Comparison of ENCODE assay signal across 9 cellular contexts in the genomic region with DNA sequence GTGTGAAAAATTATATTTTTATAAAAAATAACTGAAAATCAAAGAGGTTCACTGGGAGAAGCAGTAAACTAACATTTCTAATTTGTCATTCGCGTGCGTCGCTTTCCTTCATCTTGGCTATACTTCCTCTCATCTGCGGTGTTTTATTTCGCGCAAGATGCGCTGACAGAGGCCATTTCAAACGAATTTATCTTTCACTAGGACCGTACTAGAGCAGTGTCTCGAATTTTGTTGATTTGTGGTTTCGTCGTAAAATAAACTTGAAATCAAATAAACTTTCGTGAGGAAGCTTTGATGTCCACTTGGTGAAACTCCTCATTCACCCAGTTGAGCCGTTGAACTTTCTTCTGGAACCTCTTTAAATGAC.
DNase-seq lines count a peak whose midpoint lies in the region; ATAC-seq and TF ChIP-seq lines count a peak whose summit lies in the region.
"Had no signal": no experiment of that assay in that cellular context is flagged by ENCODE, and none has a peak within 500 bp of the region (broad histone marks: within the 10 kb centered on the region; RNA-seq: fewer than 3 reads in every experiment).

No MANE protein-coding gene starts in this region.

- no peak overlapping the region for H3K27ac ChIP-seq in OCI-LY3 (ENCODE audit: low read length)
- peak overlapping the region; percentile 94 to 99 (median 96) for H3K27ac ChIP-seq in gastroesophageal sphincter
- peak overlapping the region; percentile 98 for H3K27ac ChIP-seq in rectal smooth muscle tissue (ENCODE audit: low read depth, low read length)

- peaks cover 38% of the 10 kb centered on the region for H3K4me1 Mint-ChIP-seq in activated CD4-positive, alpha-beta memory T cell treated with anti-CD3 and anti-CD28 coated beads for 36 hours (ENCODE audit: low read depth)

- 0 out of 2 replicates have a peak, but pooled peaks cover 3% of the 10 kb centered on the region for H3K79me2 ChIP-seq in OCI-LY3 (ENCODE audit: low read length)

- H3K4me3 Mint-ChIP-seq in activated CD4-positive, alpha-beta memory T cell treated with anti-CD3 and anti-CD28 coated beads for 36 hours = no peak overlapping the region

- no peak for TF ChIP-seq POLR2A in gastroesophageal sphincter (IDR thresholded peaks at IDR 0.05)

- CTCF ChIA-PET in activated CD4-positive, alpha-beta memory T cell treated with anti-CD3 and anti-CD28 coated beads for 36 hours (lab: Charles Lee) = interaction anchor here (1.6 kb wide), 1 partner anchor 1769 kb away, joined by 9 read pairs; no protein-coding TSS in a partner anchor

- no peak overlapping the region for H2AFZ ChIP-seq in OCI-LY3 (ENCODE audit: low read depth, low read length)

- in situ Hi-C loops in HAP-1 (cut with MboI; ENCODE audit: low sequenced_read_pairs) = loop anchor here (25.0 kb wide), 1 partner anchor 580 kb away; no protein-coding TSS in a partner anchor

- DNase-seq in EH (ENCODE audit: low read depth) = peak; percentile 10
- no peak for DNase-seq in activated CD4-positive, alpha-beta memory T cell treated with anti-CD3 and anti-CD28 coated beads for 36 hours
- no peak for DNase-seq in HAP-1 (ENCODE audit: low spot score in 2 of 2)
- no peak for DNase-seq in GF-D8 (lab: John Stamatoyannopoulos, UW)
- DNase-seq: activated naive CD4-positive, alpha-beta T cell treated with anti-CD3 and anti-CD28 coated beads, Interleukin-2, amount 50 U/mL, for 16 hours had no signal

- H3K4me2 ChIP-seq in OCI-LY3 (ENCODE audit: low read length) = peak overlapping the region; percentile 73

- H3K27me3 ChIP-seq in OCI-LY3 (ENCODE audit: low read depth, low read length) (no peaks in the 10 kb centered on the region; the same call in 1 of the 2 replicates), gastroesophageal sphincter (peaks cover 22% of the 10 kb centered on the region), rectal smooth muscle tissue (ENCODE audit: control insufficient read depth, insufficient read depth, low read length) (no peaks in the 10 kb centered on the region), HAP-1 (ENCODE audit: low read depth) (peaks cover 46% of the 10 kb centered on the region)

- intact Hi-C loops in activated CD4-positive, alpha-beta memory T cell treated with anti-CD3 and anti-CD28 coated beads for 36 hours (cut with micrococcal nuclease) = loop anchor here (1.0 to 10.0 kb wide), 9 partner anchors 34 to 1830 kb away; partner anchors contain the start of gene MDFIC

- no peak overlapping the region for H3K4me3 ChIP-seq in OCI-LY3 (ENCODE audit: low read length)
- H3K4me3 ChIP-seq in gastroesophageal sphincter = peak overlapping the region; percentile 78 to 89
- H3K4me3 ChIP-seq in rectal smooth muscle tissue (ENCODE audit: low read length) = peak overlapping the region; percentile 89
- H3K4me3 ChIP-seq in HAP-1 = no peak overlapping the region

- no peak for TF ChIP-seq EP300 in gastroesophageal sphincter (IDR thresholded peaks at IDR 0.05)

- POLR2A ChIA-PET in activated CD4-positive, alpha-beta memory T cell treated with anti-CD3 and anti-CD28 coated beads for 36 hours (lab: Charles Lee) = no interaction called here

- H3K27ac Mint-ChIP-seq in activated CD4-positive, alpha-beta memory T cell treated with anti-CD3 and anti-CD28 coated beads for 36 hours = no peak overlapping the region

- no peaks in the 10 kb centered on the region for H3K36me3 Mint-ChIP-seq in activated CD4-positive, alpha-beta memory T cell treated with anti-CD3 and anti-CD28 coated beads for 36 hours

- H3K36me3 ChIP-seq in OCI-LY3 (replicated peaks; ENCODE audit: low read depth, low read length) = no peaks in the 10 kb centered on the region
- no peaks in the 10 kb centered on the region for H3K36me3 ChIP-seq in gastroesophageal sphincter
- no peaks in the 10 kb centered on the region for H3K36me3 ChIP-seq in rectal smooth muscle tissue (ENCODE audit: control insufficient read depth, insufficient read depth, low read length)
- no peaks in the 10 kb centered on the region for H3K36me3 ChIP-seq in HAP-1 (replicated peaks)

- ATAC-seq in gastroesophageal sphincter = no peak
- no peak for ATAC-seq in GM21360 (IDR thresholded peaks at IDR 0.05; ENCODE audit: unreplicated experiment)

- H4K20me1 ChIP-seq in OCI-LY3 (ENCODE audit: insufficient read depth, low read length) = no peaks in the 10 kb centered on the region

- TF ChIP-seq CTCF in OCI-LY3 (IDR thresholded peaks at IDR 0.05; ENCODE audit: low read depth, low read length) (no peak), gastroesophageal sphincter (IDR thresholded peaks at IDR 0.05) (no peak)

- WGBS in gastroesophageal sphincter (ENCODE audit: low coverage in 1 of 2), 2 donors = 4 to 15% methylated on average over 15 of the region's 15 CpGs

- H3K9ac ChIP-seq in OCI-LY3 (ENCODE audit: low read length) = no peak overlapping the region
- peak overlapping the region; percentile 73 for H3K9ac ChIP-seq in rectal smooth muscle tissue (ENCODE audit: low read length)

- peaks cover 20% of the 10 kb centered on the region for H3K4me1 ChIP-seq in OCI-LY3 (ENCODE audit: low read length)
- peaks cover 0 to 30% (median 0%) of the 10 kb centered on the region in 3 donors for H3K4me1 ChIP-seq in gastroesophageal sphincter
- H3K4me1 ChIP-seq in rectal smooth muscle tissue (ENCODE audit: control insufficient read depth, insufficient read depth, low read length) = no peaks in the 10 kb centered on the region
- no peaks in the 10 kb centered on the region; the same call in 1 of the 2 replicates for H3K4me1 ChIP-seq in HAP-1

- H3K27me3 Mint-ChIP-seq in activated CD4-positive, alpha-beta memory T cell treated with anti-CD3 and anti-CD28 coated beads for 36 hours = peaks cover 65% of the 10 kb centered on the region

- H3K9me3 ChIP-seq in OCI-LY3 (ENCODE audit: insufficient read depth, low read length) (no peaks in the 10 kb centered on the region), gastroesophageal sphincter (no peaks in the 10 kb centered on the region), HAP-1 (no peaks in the 10 kb centered on the region)

- no peaks in the 10 kb centered on the region for H3K9me3 Mint-ChIP-seq in activated CD4-positive, alpha-beta memory T cell treated with anti-CD3 and anti-CD28 coated beads for 36 hours

Comparison
In these comparisons a context has a peak if more than half of its experiments do, and no peak if none do; other contexts are left out.
1. H3K4me3 ChIP-seq: peak in gastroesophageal sphincter (2 of 2) and rectal smooth muscle tissue (single experiment); none in OCI-LY3 (single experiment) and HAP-1 (single experiment).